Comparison of ENCODE assay signal across 3 cellular contexts in the genomic region with DNA sequence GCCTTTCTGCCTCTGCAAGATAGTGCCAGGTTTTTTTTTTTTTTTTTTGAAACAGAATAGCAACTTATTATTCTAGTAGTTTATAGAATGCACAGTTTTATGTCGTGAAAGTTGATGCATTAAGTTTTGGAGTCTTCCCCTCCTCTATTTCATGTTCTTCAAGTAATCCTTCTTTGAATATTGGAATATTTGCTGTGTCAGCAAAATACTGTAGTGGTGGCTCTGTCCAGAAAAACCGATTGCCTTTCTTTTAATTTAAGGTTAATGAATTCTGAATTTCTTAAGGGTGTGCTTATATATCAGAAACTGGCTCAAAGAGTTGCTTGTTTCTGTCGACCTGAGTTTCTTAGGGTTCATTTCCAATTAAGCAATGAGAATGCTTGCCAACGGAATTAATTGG.
TF ChIP-seq lines count a peak whose summit lies in the region.

No MANE protein-coding gene starts in this region.

TF ChIP-seq in A549, 52 proteins besides CTCF, POLR2A, EP300 and RAD21:
- TF ChIP-seq MAFK (IDR thresholded peaks at IDR 0.05; ENCODE audit: partially characterized antibody) (peak; percentile 96), SREBF2 (IDR thresholded peaks at IDR 0.05) (no peak)

TF ChIP-seq in IMR-90, 13 proteins besides CTCF, POLR2A, EP300 and RAD21:
- TF ChIP-seq MXI1 (IDR thresholded peaks at IDR 0.05; ENCODE audit: borderline replicate concordance, low read depth, low read length) = no peak
- TF ChIP-seq MAFK (IDR thresholded peaks at IDR 0.05; ENCODE audit: low read depth, low read length) = peak; percentile 99
- TF ChIP-seq RCOR1 (IDR thresholded peaks at IDR 0.05; ENCODE audit: insufficient replicate concordance, low read length) = no peak
- TF ChIP-seq USF2 (IDR thresholded peaks at IDR 0.05; ENCODE audit: low read depth, low read length) = no peak
- TF ChIP-seq CHD1 (IDR thresholded peaks at IDR 0.05; ENCODE audit: low read depth, low read length) = no peak
- TF ChIP-seq FOS (IDR thresholded peaks at IDR 0.05; ENCODE audit: low read depth, low read length) = no peak

TF ChIP-seq in H1, 55 proteins besides CTCF, POLR2A, EP300 and RAD21:
- TF ChIP-seq MAX (IDR thresholded peaks at IDR 0.05) = no peak
- TF ChIP-seq PHF8 (conservative IDR thresholded peaks at IDR 0.05; ENCODE audit: low read depth, low read length) = no peak
- TF ChIP-seq GABPA (IDR thresholded peaks at IDR 0.05; ENCODE audit: borderline replicate concordance, insufficient read depth, low read length) = no peak
- no peak for TF ChIP-seq CHD7 (IDR thresholded peaks at IDR 0.05; ENCODE audit: insufficient replicate concordance, low read length)
- peak; percentile 97 for TF ChIP-seq MAFK (IDR thresholded peaks at IDR 0.05; ENCODE audit: low read depth, low read length)
- TF ChIP-seq NRF1 (IDR thresholded peaks at IDR 0.05; ENCODE audit: low read depth, low read length) = no peak
